8 cellular contexts compared by ENCODE assay signal in the genomic region with DNA sequence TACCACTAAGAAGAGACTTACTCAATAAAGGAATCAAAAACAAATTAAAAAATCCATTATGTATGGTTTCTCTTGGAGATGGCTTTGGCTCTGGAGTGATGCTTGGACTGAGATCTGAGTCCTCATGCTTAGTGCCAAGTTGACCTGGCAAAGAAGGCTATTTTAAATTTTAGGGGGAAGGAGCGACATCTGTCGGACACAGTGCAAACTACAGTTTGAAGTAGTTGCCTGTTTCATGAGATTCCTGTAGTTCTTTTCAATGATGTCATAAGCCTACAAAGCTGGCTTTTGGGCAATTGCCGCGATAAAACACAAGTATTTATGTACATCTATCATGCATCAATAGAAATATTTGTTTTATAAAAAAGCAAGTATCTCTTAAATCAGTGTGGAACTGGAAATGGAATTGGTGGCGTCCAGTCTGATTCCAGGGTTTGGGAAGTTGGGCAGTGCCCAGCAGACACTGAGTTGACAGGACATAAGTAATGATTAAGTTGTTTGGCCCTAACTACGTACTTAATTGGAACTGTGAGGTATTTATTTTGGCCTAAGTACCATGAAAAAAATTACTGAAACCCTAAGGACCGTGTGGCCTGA. TPM values are rescaled to one million over a fixed set of nuclear protein-coding genes. Genes with fewer than 3 reads are reported as not detected.
DNase-seq lines count a peak whose midpoint lies in the region; ATAC-seq, FAIRE-seq and TF ChIP-seq lines count a peak whose summit lies in the region.

No MANE protein-coding gene starts in this region.

- no peak overlapping the region for H3K4me2 ChIP-seq in PC-3 (ENCODE audit: low read length)

- no peaks in the 10 kb centered on the region for H3K27me3 ChIP-seq in PC-3 (ENCODE audit: low read length)

- H3K9me3 Mint-ChIP-seq in activated T-cell treated with anti-CD3 and anti-CD28 coated beads, Interleukin-2, amount 50 U/mL, for 24 hours, result no peaks in the 10 kb centered on the region
- no peaks in the 10 kb centered on the region for H3K9me3 Mint-ChIP-seq in nephron progenitor cell

- H3K79me2 ChIP-seq in PC-3 (ENCODE audit: low read length), result no peaks in the 10 kb centered on the region

- H3K27ac ChIP-seq in PC-3 (ENCODE audit: low read length), result no peak overlapping the region

- POLR2A ChIA-PET in PC-3 (lab: Charles Lee; ENCODE audit: unreplicated experiment), result no interaction called here

- CTCF ChIA-PET in PC-3 (lab: Charles Lee), result interaction anchor here (0.9 kb wide), 1 partner anchor 50 kb away, joined by 3 read pairs; a partner anchor contains a TSS

- no peaks in the 10 kb centered on the region for H3K27me3 Mint-ChIP-seq in activated T-cell treated with anti-CD3 and anti-CD28 coated beads, Interleukin-2, amount 50 U/mL, for 24 hours
- H3K27me3 Mint-ChIP-seq in nephron progenitor cell (ENCODE audit: low read depth, poor library complexity), result no peaks in the 10 kb centered on the region

- TF ChIP-seq CTCF in D721Med (IDR thresholded peaks at IDR 0.05; ENCODE audit: insufficient read depth, missing control alignments), result peak; percentile 96
- TF ChIP-seq CTCF in PC-3 (conservative IDR thresholded peaks at IDR 0.05; ENCODE audit: low read depth, low read length), result peak; percentile 77
- peak; percentile 95 for TF ChIP-seq CTCF in nephron progenitor cell (IDR thresholded peaks at IDR 0.05)

- peaks cover 6% of the 10 kb centered on the region; the same call in 1 of the 2 replicates for H3K4me1 ChIP-seq in PC-3 (ENCODE audit: insufficient read depth, low read length)

- H2AFZ ChIP-seq in PC-3 (ENCODE audit: low read length), result no peak overlapping the region

- FAIRE-seq in D721Med (lab: Jason Lieb, UNC), result peak; percentile 90

- no peaks in the 10 kb centered on the region for H3K9me3 ChIP-seq in PC-3 (ENCODE audit: low read length)

- H3K9me2 ChIP-seq in PC-3 (replicated peaks; ENCODE audit: low read length), result no peaks in the 10 kb centered on the region

- no peaks in the 10 kb centered on the region; the same call in 1 of the 2 replicates for H3K36me3 ChIP-seq in PC-3 (ENCODE audit: low read depth, low read length)

- peaks cover 46% of the 10 kb centered on the region for H3K36me3 Mint-ChIP-seq in activated T-cell treated with anti-CD3 and anti-CD28 coated beads, Interleukin-2, amount 50 U/mL, for 24 hours (ENCODE audit: low read depth)
- peaks cover 22% of the 10 kb centered on the region for H3K36me3 Mint-ChIP-seq in nephron progenitor cell (ENCODE audit: low read depth)

- no peak overlapping the region for H3K4me3 ChIP-seq in PC-3 (ENCODE audit: low read length)

- no peaks in the 10 kb centered on the region; the same call in 1 of the 2 replicates for H4K20me1 ChIP-seq in PC-3 (ENCODE audit: low read length)

- BruUV-seq in PC-3 (replicated peaks; lab: Mats Ljungman, UMichigan), result no TSS peak

- no peak overlapping the region for H3K9ac ChIP-seq in PC-3 (ENCODE audit: low read length)

- peaks cover 7% of the 10 kb centered on the region for H3F3A ChIP-seq in PC-3 (ENCODE audit: low read length, unreplicated experiment)

- H3K27ac Mint-ChIP-seq in activated T-cell treated with anti-CD3 and anti-CD28 coated beads, Interleukin-2, amount 50 U/mL, for 24 hours, result no peak overlapping the region
- no peak overlapping the region for H3K27ac Mint-ChIP-seq in nephron progenitor cell

- peak; percentile 60 for ATAC-seq in HG03378 (IDR thresholded peaks at IDR 0.05; ENCODE audit: unreplicated experiment)
- peak; percentile 67 for ATAC-seq in PC-3
- ATAC-seq in HG02852 (IDR thresholded peaks at IDR 0.05; ENCODE audit: unreplicated experiment), result no peak

- DNase-seq in D721Med (ENCODE audit: insufficient read length, low spot score) (peak; percentile 55), PC-3 (peak; percentile 72), fibroblast of gingiva (ENCODE audit: low read depth) (peak; percentile 72), nephron progenitor cell (peak; percentile 63), stromal cell of bone marrow (ENCODE audit: low read depth) (peak; percentile 59)
- peak; percentile 65 for DNase-seq in activated T-cell treated with anti-CD3 and anti-CD28 coated beads, Interleukin-2, amount 50 U/mL, for 24 hours

- peaks cover 11% of the 10 kb centered on the region for H3K4me1 Mint-ChIP-seq in activated T-cell treated with anti-CD3 and anti-CD28 coated beads, Interleukin-2, amount 50 U/mL, for 24 hours (ENCODE audit: low read depth)
- peaks cover 6% of the 10 kb centered on the region for H3K4me1 Mint-ChIP-seq in nephron progenitor cell

- intact Hi-C loops in PC-3 (cut with micrococcal nuclease), result loop anchor here (2.0 kb wide), 2 partner anchors 88 to 312 kb away; a partner anchor contains a TSS

- no peak overlapping the region for H3K4me3 Mint-ChIP-seq in activated T-cell treated with anti-CD3 and anti-CD28 coated beads, Interleukin-2, amount 50 U/mL, for 24 hours
- no peak overlapping the region for H3K4me3 Mint-ChIP-seq in nephron progenitor cell

RNA-seq across cellular contexts. Expression of a gene that starts 50.0 kb away (rescaled TPM):
- total RNA-seq in PC-3 (2014; rRNA removed), result 31.8 and 41.0 TPM in 2 replicates
